ENCODE assay signal across 16 cellular contexts in genomic region chr9:100063185-100063584, GRCh38. TPM values are rescaled to one million over a fixed set of nuclear protein-coding genes. Genes with fewer than 3 reads are reported as not detected.
DNase-seq lines count a peak whose midpoint lies in the region; ATAC-seq and TF ChIP-seq lines count a peak whose summit lies in the region.
"Had no signal": no experiment of that assay in that cellular context is flagged by ENCODE, and none has a peak within 500 bp of the region (broad histone marks: within the 10 kb centered on the region; RNA-seq: fewer than 3 reads in every experiment).

No MANE protein-coding gene starts in this region.

- no peak overlapping the region for H2AK5ac ChIP-seq in IMR-90 (ENCODE audit: low read depth, low read length)

- WGBS in IMR-90 (ENCODE audit: extremely low coverage in 2 of 2, insufficient read length in 1 of 2), 2 experiments, result no CpG with 5 or more reads among the region's 3 CpGs

- peaks cover 7% of the 10 kb centered on the region; the same call in 1 of the 2 replicates for H3K4me1 ChIP-seq in IMR-90 (ENCODE audit: control insufficient read depth, insufficient read depth, low read length)

- no peak overlapping the region for H3K9ac ChIP-seq in IMR-90 (ENCODE audit: low read depth, low read length)
- H3K9ac ChIP-seq: KMS-11 had no signal

- no peak overlapping the region for H2AK9ac ChIP-seq in IMR-90 (replicated peaks; ENCODE audit: low read depth, low read length, poor library complexity)

- POLR2A ChIA-PET in IMR-90 (lab: Charles Lee; ENCODE audit: unreplicated experiment), result no interaction called here

- H3K27ac ChIP-seq in IMR-90 (ENCODE audit: insufficient read depth, low read length), result no peak overlapping the region
- H3K27ac ChIP-seq: KMS-11, lower lobe of right lung, thyroid gland had no signal

- TF ChIP-seq CTCF in GM20000 (IDR thresholded peaks at IDR 0.05; ENCODE audit: extremely low read depth, missing control alignments) (no peak), IMR-90 (conservative IDR thresholded peaks at IDR 0.05; ENCODE audit: low read depth, low read length) (no peak), fibroblast of villous mesenchyme (IDR thresholded peaks at IDR 0.05; ENCODE audit: insufficient read depth, low read depth, low read length) (no peak)

- peaks cover 13% of the 10 kb centered on the region; the same call in 1 of the 2 replicates for H4K20me1 ChIP-seq in IMR-90 (ENCODE audit: insufficient read depth, low read length)

- in situ Hi-C loops in IMR-90 (cut with MboI; ENCODE audit: low sequenced_read_pairs), result no loop called here

- H2BK15ac ChIP-seq in IMR-90 (ENCODE audit: low read depth, low read length), result no peak overlapping the region

- no peak overlapping the region for H2BK5ac ChIP-seq in IMR-90 (ENCODE audit: low read depth, low read length, poor library complexity, severe bottlenecking)

- intact Hi-C loops in IMR-90 (cut with micrococcal nuclease), result no loop called here

- TF ChIP-seq POLR2A in IMR-90 (IDR thresholded peaks at IDR 0.05; ENCODE audit: low read depth, low read length), result no peak

- peak; percentile 22 for DNase-seq in GM20000 (ENCODE audit: low spot score)
- DNase-seq in IMR-90, result peak; percentile 20
- peak; percentile 45 for DNase-seq in fibroblast of villous mesenchyme (ENCODE audit: low read depth)
- peak; percentile 76 for DNase-seq in renal cortical epithelial cell (ENCODE audit: low read depth)
- DNase-seq in LoVo (ENCODE audit: low spot score), result no peak
- no peak for DNase-seq in NK-92 treated with Interleukin-12 subunit alpha and Interleukin-12 subunit beta, amount 100 ng/mL, for 24 hours (lab: John Stamatoyannopoulos, UW)
- DNase-seq: activated CD4-positive, alpha-beta T cell treated with anti-CD3 and anti-CD28 coated beads for 48 hours; lower lobe of right lung; NCI-H2081; NCI-H446 treated with DMSO at 0.1 percent for 48 hours; stimulated activated CD4-positive, alpha-beta T cell treated with anti-CD3 and anti-CD28 coated beads, Interleukin-2, amount 100 ng/mL, for 24 hours; stimulated activated naive CD4-positive, alpha-beta T cell treated with Interleukin-2 at 50 U/mL for 16 hours; thyroid gland had no signal

- no peak overlapping the region for H3K4ac ChIP-seq in IMR-90 (ENCODE audit: low read depth, low read length)

- H3K14ac ChIP-seq in IMR-90 (replicated peaks; ENCODE audit: low read depth, low read length), result no peak overlapping the region

- H4K5ac ChIP-seq in IMR-90 (ENCODE audit: low read depth, low read length), result no peak overlapping the region

- no peak overlapping the region for H3K23ac ChIP-seq in IMR-90 (ENCODE audit: low read depth, low read length)

- no peak overlapping the region for H4K91ac ChIP-seq in IMR-90 (ENCODE audit: insufficient read depth, low read depth, low read length)

- no peaks in the 10 kb centered on the region for H3K9me3 ChIP-seq in IMR-90 (ENCODE audit: control insufficient read depth, insufficient read depth, low read length)
- H3K9me3 ChIP-seq: lower lobe of right lung, thyroid gland had no signal

- TF ChIP-seq RAD21 in IMR-90 (IDR thresholded peaks at IDR 0.05; ENCODE audit: low read length), result no peak

- dilution Hi-C loops in IMR-90 (cut with HindIII; ENCODE audit: low sequenced_read_pairs, unreplicated experiment), result no loop called here

- no peak overlapping the region for H3K18ac ChIP-seq in IMR-90 (ENCODE audit: low read depth, low read length)

- H3K4me2 ChIP-seq in IMR-90 (ENCODE audit: low read depth, low read length), result peak overlapping the region; percentile 35; the same call in 1 of the 2 replicates
- H3K4me2 ChIP-seq: KMS-11 had no signal

- no peak overlapping the region for H2AFZ ChIP-seq in IMR-90 (replicated peaks; ENCODE audit: low read length, poor library complexity)

- H3K36me3 ChIP-seq in IMR-90 (ENCODE audit: control insufficient read depth, insufficient read depth, low read length), result peaks cover 4% of the 10 kb centered on the region
- H3K36me3 ChIP-seq: thyroid gland had no signal

- no peak overlapping the region for H2BK120ac ChIP-seq in IMR-90 (ENCODE audit: low read depth, low read length)

- no peaks in the 10 kb centered on the region for H3K27me3 ChIP-seq in IMR-90 (ENCODE audit: control insufficient read depth, insufficient read depth, low read length)
- H3K27me3 ChIP-seq: thyroid gland had no signal

- peak; percentile 52 for ATAC-seq in IMR-90 (ENCODE audit: low read depth)
- no peak for ATAC-seq in SK-N-SH treated with all-trans-retinoic acid at 6 μM for 48 hours
- ATAC-seq: esophagus mucosa, lower lobe of right lung had no signal

- H4K8ac ChIP-seq in IMR-90 (ENCODE audit: low read depth in 2 of 2, low read length in 2 of 2), result no peak overlapping the region

- no TSS peak for BruUV-seq in IMR-90 (replicated peaks; lab: Mats Ljungman, UMichigan)

- CTCF ChIA-PET in IMR-90 (lab: Yijun Ruan, JAX), result interaction anchor here (0.9 to 1.2 kb wide), 3 partner anchors 10 to 26 kb away, joined by 3 read pairs; no protein-coding TSS in a partner anchor

- no peak overlapping the region for H2BK20ac ChIP-seq in IMR-90 (ENCODE audit: low read depth, low read length)

- peaks cover 15 to 40% of the 10 kb centered on the region in 2 experiments; a peak in 3 of 4 replicates for H3K79me1 ChIP-seq in IMR-90 (ENCODE audit: low read depth in 1 of 2, low read length in 2 of 2)

- peaks cover 2% of the 10 kb centered on the region; the same call in 1 of the 2 replicates for H3K9me1 ChIP-seq in IMR-90 (ENCODE audit: insufficient read depth, low read length)

- H3K4me3 ChIP-seq in IMR-90 (ENCODE audit: insufficient read depth, low read depth, low read length) (no peak overlapping the region), fibroblast of villous mesenchyme (ENCODE audit: low read depth, low read length) (no peak overlapping the region)
- H3K4me3 ChIP-seq: lower lobe of right lung, thyroid gland had no signal

- H3K56ac ChIP-seq in IMR-90 (ENCODE audit: extremely low read depth, insufficient read depth, low read length), result no peak overlapping the region

TF ChIP-seq in IMR-90, 13 proteins besides CTCF, POLR2A, EP300 and RAD21:
- TF ChIP-seq MAFK (IDR thresholded peaks at IDR 0.05; ENCODE audit: low read depth, low read length) (no peak), RCOR1 (IDR thresholded peaks at IDR 0.05; ENCODE audit: insufficient replicate concordance, low read length) (no peak), MAZ (IDR thresholded peaks at IDR 0.05; ENCODE audit: borderline replicate concordance, low read depth, low read length) (no peak), NFE2L2 (IDR thresholded peaks at IDR 0.05; ENCODE audit: low read depth, low read length) (no peak), USF2 (IDR thresholded peaks at IDR 0.05; ENCODE audit: low read depth, low read length) (no peak), MXI1 (IDR thresholded peaks at IDR 0.05; ENCODE audit: borderline replicate concordance, low read depth, low read length) (no peak), FOS (IDR thresholded peaks at IDR 0.05; ENCODE audit: low read depth, low read length) (no peak), BHLHE40 (IDR thresholded peaks at IDR 0.05; ENCODE audit: low read depth, low read length) (no peak), RFX5 (IDR thresholded peaks at IDR 0.05; ENCODE audit: low read depth, low read length) (no peak), CHD1 (IDR thresholded peaks at IDR 0.05; ENCODE audit: low read depth, low read length) (no peak), SMC3 (IDR thresholded peaks at IDR 0.05; ENCODE audit: low read depth, low read length) (no peak)

TF ChIP-seq in SK-N-SH treated with all-trans-retinoic acid at 6 μM for 48 hours, 23 proteins besides CTCF, POLR2A, EP300 and RAD21 (continues in another document):
- TF ChIP-seq TSHZ2 (CRISPR knock-in tag; IDR thresholded peaks at IDR 0.05), result no peak
- no peak for TF ChIP-seq OSR1 (CRISPR knock-in tag; IDR thresholded peaks at IDR 0.05)

RNA-seq across cellular contexts. Expression of gene ERP44, which starts 35.6 kb away (rescaled TPM):
- 9.1 and 16.1 TPM in 2 replicates for total RNA-seq in IMR-90 (2012; rRNA removed)
- 11.6 and 13.5 TPM in 2 replicates for polyA plus RNA-seq in IMR-90 (2012; rRNA removed)
- 2.9 and 3.1 TPM in 2 replicates for polyA plus RNA-seq in IMR-90 (2012; cell fraction: cytosol; rRNA removed)
- 1.3 and 6.6 TPM in 2 replicates for polyA plus RNA-seq in IMR-90 (2012; cell fraction: nucleus; rRNA removed; ENCODE audit: low replicate concordance)
- 12.2 and 22.0 TPM in 2 replicates for total RNA-seq in fibroblast of villous mesenchyme
- 13.7 and 18.1 TPM in 2 replicates for total RNA-seq in renal cortical epithelial cell

RNA-seq across cellular contexts. Expression of gene INVS, which starts 35.9 kb away (rescaled TPM):
- total RNA-seq in IMR-90 (2012; rRNA removed) (25.3 and 33.5 TPM in 2 replicates), fibroblast of villous mesenchyme (25.8 and 37.1 TPM in 2 replicates), renal cortical epithelial cell (21.4 and 45.6 TPM in 2 replicates)
- polyA plus RNA-seq in IMR-90 (2012; rRNA removed), result 7.9 and 9.2 TPM in 2 replicates
- 3.0 and 4.6 TPM in 2 replicates for polyA plus RNA-seq in IMR-90 (2012; cell fraction: cytosol; rRNA removed)
- 7.2 and 25.0 TPM in 2 replicates for polyA plus RNA-seq in IMR-90 (2012; cell fraction: nucleus; rRNA removed; ENCODE audit: low replicate concordance)

Comparison
In these comparisons a context has a peak if more than half of its experiments do, and no peak if none do; other contexts are left out.
1. DNase-seq: peak in GM20000 (single experiment), IMR-90 (single experiment), fibroblast of villous mesenchyme (single experiment) and renal cortical epithelial cell (single experiment); none in LoVo (single experiment) and NK-92 treated with Interleukin-12 subunit alpha and Interleukin-12 subunit beta, amount 100 ng/mL, for 24 hours (single experiment).